8 cellular contexts compared by ENCODE assay signal in the genomic region with DNA sequence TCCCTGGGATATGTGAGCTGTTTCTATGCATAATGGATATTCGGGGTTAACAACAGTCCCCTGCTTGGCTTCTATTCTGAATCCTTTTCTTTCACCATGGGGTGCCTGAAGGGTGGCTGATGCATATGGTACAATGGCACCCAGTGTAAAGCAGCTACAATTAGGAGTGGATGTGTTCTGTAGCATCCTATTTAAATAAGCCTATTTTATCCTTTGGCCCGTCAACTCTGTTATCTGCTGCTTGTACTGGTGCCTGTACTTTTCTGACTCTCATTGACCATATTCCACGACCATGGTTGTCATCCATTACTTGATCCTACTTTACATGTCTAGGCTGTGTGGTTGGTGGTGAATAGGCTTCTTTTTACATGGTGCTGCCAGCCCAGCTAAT. TPM values are rescaled to one million over a fixed set of nuclear protein-coding genes. Genes with fewer than 3 reads are reported as not detected.
DNase-seq lines count a peak whose midpoint lies in the region; ATAC-seq and TF ChIP-seq lines count a peak whose summit lies in the region.

No MANE protein-coding gene starts in this region.

- H3K18ac ChIP-seq in mesendoderm (ENCODE audit: low read length), result no peak overlapping the region

- TF ChIP-seq POLR2A in uterus (IDR thresholded peaks at IDR 0.05), result no peak

- no peaks in the 10 kb centered on the region for H3K27me3 ChIP-seq in heart right ventricle
- H3K27me3 ChIP-seq in mesendoderm (ENCODE audit: insufficient read depth, low read length, poor library complexity), result no peaks in the 10 kb centered on the region
- H3K27me3 ChIP-seq in uterus, result no peaks in the 10 kb centered on the region

- H3K56ac ChIP-seq in mesendoderm (ENCODE audit: low read length), result peak overlapping the region; percentile 93

- peak overlapping the region; percentile 86 for H3K9ac ChIP-seq in mesendoderm (ENCODE audit: low read length)

- H4K5ac ChIP-seq in mesendoderm (ENCODE audit: low read length), result no peak overlapping the region

- no peak overlapping the region for H2BK15ac ChIP-seq in mesendoderm (replicated peaks; ENCODE audit: low read depth)

- peaks cover 20% of the 10 kb centered on the region for H3K79me1 ChIP-seq in mesendoderm (ENCODE audit: low read length)

- H2BK5ac ChIP-seq in mesendoderm (ENCODE audit: low read length), result no peak overlapping the region

- H3K4me3 Mint-ChIP-seq in brain, result peak overlapping the region; percentile 89 to 97 (median 94)

- ATAC-seq in heart right ventricle (no peak), Right ventricle myocardium superior (ENCODE audit: poor library complexity) (no peak)

- H3K4me1 Mint-ChIP-seq in brain, result peaks cover 65% of the 10 kb centered on the region

- H3K79me2 ChIP-seq in mesendoderm (ENCODE audit: control insufficient read depth, insufficient read depth, low read length), result peaks cover 74% of the 10 kb centered on the region

- peaks cover 14% of the 10 kb centered on the region for H3K27me3 Mint-ChIP-seq in brain

- no peak overlapping the region for H2AK5ac ChIP-seq in mesendoderm (ENCODE audit: low read length)

- TF ChIP-seq CTCF in heart right ventricle (IDR thresholded peaks at IDR 0.05), result no peak
- TF ChIP-seq CTCF in brain (conservative IDR thresholded peaks at IDR 0.05), result no peak
- no peak for TF ChIP-seq CTCF in uterus (IDR thresholded peaks at IDR 0.05)

- DNase-seq in heart right ventricle (no peak), Right ventricle myocardium superior (no peak), mesendoderm (no peak), uterus (no peak), GM19238 (ENCODE audit: insufficient read length, low spot score) (no peak), NAMALWA (ENCODE audit: low spot score) (no peak)
- no peak for DNase-seq in stimulated activated CD4-positive, alpha-beta T cell treated with anti-CD3 and anti-CD28 coated beads, Interleukin-4, amount 100 ng/mL, for 24 hours

- peaks cover 71 to 94% (median 82%) of the 10 kb centered on the region in 5 experiments for H3K9me3 Mint-ChIP-seq in brain

- H2BK120ac ChIP-seq in mesendoderm (ENCODE audit: low read depth, low read length), result no peak overlapping the region

- peak overlapping the region; percentile 63 for H3K4me2 ChIP-seq in mesendoderm (ENCODE audit: low read length)

- intact Hi-C loops in heart right ventricle (cut with DNase I), result loop anchor here in 3 of 10 donors (2.0 to 10.0 kb wide), 3 partner anchors 64 to 110 kb away; a partner anchor contains a TSS
- intact Hi-C loops in Right ventricle myocardium superior (cut with DNase I), result no loop called here
- intact Hi-C loops in uterus (cut with DNase I; ENCODE audit: low total_unique reads), result no loop called here

- H3K27ac Mint-ChIP-seq in brain, result peak overlapping the region; percentile 62 to 93 (median 82)

- H4K8ac ChIP-seq in mesendoderm (ENCODE audit: low read depth, low read length), result no peak overlapping the region

- 39 to 45% methylated on average over 3 of the region's 3 CpGs for WGBS in heart right ventricle, 2 donors
- WGBS in mesendoderm (ENCODE audit: extremely low coverage, insufficient coverage, low lambda C conversion rate), result no CpG with 5 or more reads among the region's 3 CpGs

- H3K36me3 ChIP-seq in heart right ventricle (peaks cover under 1 to 56% (median 35%) of the 10 kb centered on the region in 9 donors), mesendoderm (ENCODE audit: control insufficient read depth, insufficient read depth, low read length) (peaks cover 14% of the 10 kb centered on the region), uterus (no peaks in the 10 kb centered on the region)

- peak overlapping the region; percentile 76 to 91 (median 84) for H3K4me3 ChIP-seq in heart right ventricle
- H3K4me3 ChIP-seq in mesendoderm (ENCODE audit: low read length), result peak overlapping the region; percentile 84
- peak overlapping the region; percentile 64 to 98 for H3K4me3 ChIP-seq in uterus

- H3K4me1 ChIP-seq in heart right ventricle, result peaks cover 4 to 51% (median 39%) of the 10 kb centered on the region in 9 donors
- peaks cover 16% of the 10 kb centered on the region for H3K4me1 ChIP-seq in mesendoderm (ENCODE audit: control insufficient read depth, low read depth, low read length)
- no peaks in the 10 kb centered on the region for H3K4me1 ChIP-seq in uterus

- H3K27ac ChIP-seq in heart right ventricle, result peak overlapping the region in 7 of 10 donors; percentile 93 to 99 (median 97)
- no peak overlapping the region for H3K27ac ChIP-seq in mesendoderm (ENCODE audit: low read depth, low read length)
- H3K27ac ChIP-seq in uterus, result peak overlapping the region in 1 of 2 donors; percentile 84

- H3K23ac ChIP-seq in mesendoderm (ENCODE audit: low read length), result no peak overlapping the region

- H3K9me3 ChIP-seq in heart right ventricle, result peaks cover 0 to 72% (median 9%) of the 10 kb centered on the region in 11 donors
- H3K9me3 ChIP-seq in uterus, result peaks cover 0 to 53% of the 10 kb centered on the region in 2 donors

- peaks cover 94% of the 10 kb centered on the region for H3K36me3 Mint-ChIP-seq in brain

- H3K4ac ChIP-seq in mesendoderm (ENCODE audit: low read depth, low read length), result peak overlapping the region; percentile 55

RNA-seq across cellular contexts. Expression of a gene that starts 1.3 kb away (rescaled TPM):
- 10 to 100 TPM; 37.7 to 48.4 (median 44.2) TPM for total RNA-seq in heart right ventricle
- polyA plus RNA-seq in heart right ventricle, result 10 to 100 TPM; 18.6 to 40.2 TPM
- total RNA-seq in Right ventricle myocardium superior, result 30.9 TPM
- 71.2 TPM for polyA plus RNA-seq in brain (ENCODE audit: insufficient read depth, low read depth, low replicate concordance)
- 93.2 TPM for polyA plus RNA-seq in mesendoderm (2013, experiment 1 of 2)
- 92.9 TPM for polyA plus RNA-seq in mesendoderm (2013, experiment 2 of 2)
- 100 to 1,000 TPM in 3 of 4 donors, 10 to 100 TPM in 1; 61.2 to 130 (median 116) TPM for total RNA-seq in uterus

RNA-seq across cellular contexts. Expression of a gene that starts 1.8 kb away (rescaled TPM):
- 10 to 100 TPM; 14.1 to 24.5 (median 20.5) TPM for total RNA-seq in heart right ventricle
- polyA plus RNA-seq in heart right ventricle, result 10 to 100 TPM; 14.1 to 27.8 TPM
- total RNA-seq in Right ventricle myocardium superior, result 20.1 TPM
- polyA plus RNA-seq in brain (ENCODE audit: insufficient read depth, low read depth, low replicate concordance), result 32.1 TPM
- polyA plus RNA-seq in mesendoderm (2013, experiment 1 of 2), result 48.8 TPM
- polyA plus RNA-seq in mesendoderm (2013, experiment 2 of 2), result 45.1 TPM
- total RNA-seq in uterus, result 10 to 100 TPM in 2 of 4 donors, 1 to 10 TPM in 2; 5.6 to 27.3 (median 14.1) TPM
